Comparison of ENCODE assay signal across 26 cellular contexts in the genomic region with DNA sequence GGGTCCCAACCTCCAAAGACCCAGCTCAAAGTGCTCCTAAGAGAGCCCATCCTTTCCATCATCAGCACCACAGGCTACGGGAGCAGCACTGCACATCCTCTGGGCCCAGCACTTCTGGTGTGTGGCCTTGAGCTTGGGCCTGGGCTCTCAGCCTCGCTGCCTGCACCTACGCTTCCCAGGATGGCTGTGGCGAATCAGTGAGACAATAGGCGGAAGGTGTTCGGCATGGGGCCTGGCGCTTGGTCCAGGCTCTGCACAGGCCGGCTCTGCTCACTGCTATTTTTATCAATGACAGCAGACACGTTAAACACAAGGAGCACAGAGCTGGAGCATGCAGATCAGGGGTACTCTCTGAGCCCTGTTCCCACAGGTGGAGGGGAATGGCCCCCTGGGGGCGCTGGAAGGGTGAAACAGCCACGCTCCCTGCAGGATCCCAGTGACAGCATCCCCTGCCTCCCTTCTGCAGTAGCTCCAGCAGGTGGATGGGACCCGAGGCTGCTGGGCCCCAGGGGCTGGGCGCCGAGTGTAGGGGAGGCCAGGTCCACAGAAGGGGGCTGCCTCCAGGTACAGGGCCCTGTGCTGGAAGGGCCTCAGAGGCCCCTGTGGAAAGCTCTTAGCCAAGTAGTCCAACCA.
DNase-seq lines count a peak whose midpoint lies in the region; ATAC-seq and TF ChIP-seq lines count a peak whose summit lies in the region.
"Had no signal": no experiment of that assay in that cellular context is flagged by ENCODE, and none has a peak within 500 bp of the region (broad histone marks: within the 10 kb centered on the region; RNA-seq: fewer than 3 reads in every experiment).

No MANE protein-coding gene starts in this region.

- H3K36me3 Mint-ChIP-seq in activated naive CD4-positive, alpha-beta T cell treated with anti-CD3 and anti-CD28 coated beads, Interleukin-2, amount 50 U/mL, for 72 hours, result no peaks in the 10 kb centered on the region
- H3K36me3 Mint-ChIP-seq: type B pancreatic cell, WTC11 had no signal

- H3K4me3 ChIP-seq in H7 (ENCODE audit: insufficient read depth, low read depth, low read length), result no peak overlapping the region
- H3K4me3 ChIP-seq in ascending aorta, result no peak overlapping the region
- H3K4me3 ChIP-seq in neuronal stem cell (ENCODE audit: low read length in 2 of 2), result no peak overlapping the region
- H3K4me3 ChIP-seq in mammary epithelial cell (replicated peaks in 1 of 3; ENCODE audit: insufficient read depth in 1 of 3, low read depth in 2 of 3, low read length in 3 of 3), result no peak overlapping the region
- H3K4me3 ChIP-seq: BLaER1 treated with 17β-estradiol and CSF1 and Interleukin-3, amounts not matched to agents 10 nM and 100 nM; lung; neural progenitor cell had no signal

- in situ Hi-C loops in mammary epithelial cell (cut with MboI; ENCODE audit: low sequenced_read_pairs in 2 of 2), result no loop called here

- WGBS in neuronal stem cell (ENCODE audit: extremely low coverage in 2 of 2, insufficient read length in 2 of 2, insufficient replicate concordance in 1 of 2), 2 donors, result no CpG with 5 or more reads among the region's 14 CpGs
- WGBS in mammary epithelial cell (ENCODE audit: low coverage, missing lambda C conversion rate), result 95% methylated on average over 12 of the region's 14 CpGs

- H3K9me3 Mint-ChIP-seq in activated naive CD4-positive, alpha-beta T cell treated with anti-CD3 and anti-CD28 coated beads, Interleukin-2, amount 50 U/mL, for 72 hours, result no peaks in the 10 kb centered on the region
- H3K9me3 Mint-ChIP-seq: IgD-negative memory B cell, neural progenitor cell, type B pancreatic cell, WTC11 had no signal

- no peaks in the 10 kb centered on the region; the same call in 1 of the 2 replicates for H3K36me3 ChIP-seq in H7 (replicated peaks; ENCODE audit: control insufficient read depth, insufficient read depth, low read length)
- peaks cover 25 to 41% of the 10 kb centered on the region in 2 donors for H3K36me3 ChIP-seq in ascending aorta
- peaks cover 29 to 66% of the 10 kb centered on the region in 2 donors for H3K36me3 ChIP-seq in neuronal stem cell (replicated peaks in 1 of 2; ENCODE audit: control insufficient read depth in 2 of 2, insufficient read depth in 2 of 2, low read length in 2 of 2)
- no peaks in the 10 kb centered on the region for H3K36me3 ChIP-seq in mammary epithelial cell (ENCODE audit: insufficient read depth, low read length)
- H3K36me3 ChIP-seq: neural progenitor cell had no signal

- H3K4me2 ChIP-seq in neuronal stem cell (ENCODE audit: insufficient read depth, low read length, poor library complexity, severe bottlenecking) (no peak overlapping the region), mammary epithelial cell (ENCODE audit: insufficient read depth, low read depth, low read length) (no peak overlapping the region)
- H3K4me2 ChIP-seq: neural progenitor cell had no signal

- peak; percentile 64 for ATAC-seq in Right ventricle myocardium superior (ENCODE audit: poor library complexity)
- no peak for ATAC-seq in activated naive CD4-positive, alpha-beta T cell treated with anti-CD3 and anti-CD28 coated beads, Interleukin-2, amount 50 U/mL, for 72 hours
- ATAC-seq: WTC11 had no signal

- no peak overlapping the region for H4K91ac ChIP-seq in neuronal stem cell (ENCODE audit: low read depth, low read length, poor library complexity)

- peak overlapping the region; percentile 27 for H3K18ac ChIP-seq in neuronal stem cell (ENCODE audit: low read length)

- no TSS peak for BruUV-seq in mammary epithelial cell (replicated peaks; lab: Mats Ljungman, UMichigan)

- H3K4ac ChIP-seq in neuronal stem cell (ENCODE audit: low read length), result no peak overlapping the region

- intact Hi-C loops in ascending aorta (cut with DNase I) (no loop called here), Right ventricle myocardium superior (cut with DNase I) (loop anchor here (5.0 kb wide), 1 partner anchor 56 kb away; no protein-coding TSS in a partner anchor), mammary epithelial cell (cut with micrococcal nuclease) (no loop called here)

- H3K9ac ChIP-seq in neuronal stem cell (ENCODE audit: low read depth, low read length, poor library complexity), result no peak overlapping the region
- no peak overlapping the region for H3K9ac ChIP-seq in mammary epithelial cell (ENCODE audit: insufficient read depth, low read length)
- H3K9ac ChIP-seq: BLaER1 treated with 17β-estradiol and CSF1 and Interleukin-3, amounts not matched to agents 10 nM and 100 nM; neural progenitor cell had no signal

- H2AFZ ChIP-seq in neuronal stem cell (ENCODE audit: low read length) (no peak overlapping the region), mammary epithelial cell (ENCODE audit: low read depth, low read length) (no peak overlapping the region)
- H2AFZ ChIP-seq: neural progenitor cell had no signal

- no peaks in the 10 kb centered on the region for H4K20me1 ChIP-seq in mammary epithelial cell (ENCODE audit: insufficient read depth, low read length)

- H3K14ac ChIP-seq in neuronal stem cell (ENCODE audit: low read length), result no peak overlapping the region

- dilution Hi-C loops in mammary epithelial cell (cut with HindIII; ENCODE audit: low sequenced_read_pairs), result no loop called here

- TF ChIP-seq CTCF in ascending aorta (IDR thresholded peaks at IDR 0.05) (no peak), mammary epithelial cell (conservative IDR thresholded peaks at IDR 0.05 in 1 of 2, IDR thresholded peaks at IDR 0.05 in 1 of 2; ENCODE audit: extremely low read depth in 1 of 2, insufficient read depth in 1 of 2, low read depth in 1 of 2, low read length in 2 of 2) (no peak)

- peak overlapping the region; percentile 49 for H3K23ac ChIP-seq in neuronal stem cell (ENCODE audit: low read depth, low read length, poor library complexity)

- peak; percentile 69 for DNase-seq in H7
- DNase-seq in ascending aorta (ENCODE audit: low spot score in 2 of 2), result no peak
- DNase-seq in Right ventricle myocardium superior, result peak; percentile 75
- no peak for DNase-seq in neuronal stem cell (ENCODE audit: low spot score)
- DNase-seq in GM19238 (ENCODE audit: insufficient read length, low spot score), result no peak
- DNase-seq in mammary epithelial cell, result no peak
- DNase-seq in activated naive CD4-positive, alpha-beta T cell treated with anti-CD3 and anti-CD28 coated beads, Interleukin-2, amount 50 U/mL, for 72 hours (ENCODE audit: low spot score in 2 of 2), result no peak
- DNase-seq in DMS114 treated with DMSO at 0.1 percent for 48 hours (lab: John Stamatoyannopoulos, UW; ENCODE audit: unreplicated experiment), result no peak
- DNase-seq: activated naive CD4-positive, alpha-beta T cell treated with Interleukin-2 at 50 U/mL for 16 hours; activated T-cell treated with anti-CD3 and anti-CD28 coated beads, Interleukin-2, amount 50 U/mL, for 1 hour; amniotic stem cell; Caco-2; effector CD4-positive, alpha-beta T cell; foreskin melanocyte; islet precursor cell; MM.1S; NCI-H1436; NCI-H526; T-helper 2 cell had no signal

- no peaks in the 10 kb centered on the region for H3K9me3 ChIP-seq in ascending aorta
- H3K9me3 ChIP-seq in neuronal stem cell (replicated peaks in 1 of 2; ENCODE audit: control insufficient read depth in 2 of 2, insufficient read depth in 1 of 2, low read depth in 1 of 2, low read length in 2 of 2), result no peaks in the 10 kb centered on the region
- no peaks in the 10 kb centered on the region for H3K9me3 ChIP-seq in mammary epithelial cell (replicated peaks; ENCODE audit: insufficient read depth, low read length)
- H3K9me3 ChIP-seq: BLaER1 treated with 17β-estradiol and CSF1 and Interleukin-3, amounts not matched to agents 10 nM and 100 nM; Caco-2 had no signal

- CTCF ChIA-PET in mammary epithelial cell (lab: Charles Lee; ENCODE audit: low non-redundant PET), result no interaction called here

- H3K27ac Mint-ChIP-seq in activated naive CD4-positive, alpha-beta T cell treated with anti-CD3 and anti-CD28 coated beads, Interleukin-2, amount 50 U/mL, for 72 hours, result peak overlapping the region in 1 of 2 donors; percentile 65
- H3K27ac Mint-ChIP-seq: neural progenitor cell, type B pancreatic cell, WTC11 had no signal

- peak overlapping the region; percentile 62 to 89 for H3K27ac ChIP-seq in ascending aorta
- H3K27ac ChIP-seq in neuronal stem cell (replicated peaks; ENCODE audit: low read length), result no peak overlapping the region
- no peak overlapping the region for H3K27ac ChIP-seq in mammary epithelial cell (ENCODE audit: insufficient read depth, low read depth, low read length)
- H3K27ac ChIP-seq: BLaER1 treated with 17β-estradiol and CSF1 and Interleukin-3, amounts not matched to agents 10 nM and 100 nM; HL-60; neural progenitor cell had no signal

- H3K79me1 ChIP-seq in neuronal stem cell (ENCODE audit: low read depth, low read length), result peaks cover 18% of the 10 kb centered on the region

- H4K8ac ChIP-seq in neuronal stem cell (ENCODE audit: low read depth, low read length), result no peak overlapping the region

- H2BK12ac ChIP-seq in neuronal stem cell (ENCODE audit: low read length), result no peak overlapping the region

- no peak overlapping the region for H2BK15ac ChIP-seq in neuronal stem cell (ENCODE audit: low read length)

- H3K27me3 ChIP-seq in H7 (ENCODE audit: control insufficient read depth, insufficient read depth, low read length) (no peaks in the 10 kb centered on the region), ascending aorta (no peaks in the 10 kb centered on the region), neuronal stem cell (ENCODE audit: control insufficient read depth in 3 of 3, insufficient read depth in 3 of 3, low read depth in 1 of 3, low read length in 3 of 3) (no peaks in the 10 kb centered on the region), mammary epithelial cell (ENCODE audit: insufficient read depth, low read length) (no peaks in the 10 kb centered on the region)
- H3K27me3 ChIP-seq: BLaER1 treated with 17β-estradiol and CSF1 and Interleukin-3, amounts not matched to agents 10 nM and 100 nM; neural progenitor cell had no signal

- peaks cover 13 to 53% of the 10 kb centered on the region in 2 donors for H3K4me1 ChIP-seq in ascending aorta
- H3K4me1 ChIP-seq in neuronal stem cell (ENCODE audit: control insufficient read depth in 2 of 2, insufficient read depth in 1 of 2, low read depth in 1 of 2, low read length in 2 of 2), result no peaks in the 10 kb centered on the region
- no peaks in the 10 kb centered on the region for H3K4me1 ChIP-seq in mammary epithelial cell (ENCODE audit: insufficient read depth, low read length)
- H3K4me1 ChIP-seq: Caco-2, neural progenitor cell had no signal

- no peak overlapping the region for H2AK5ac ChIP-seq in neuronal stem cell (ENCODE audit: low read depth, low read length)

- H3K79me2 ChIP-seq in mammary epithelial cell (ENCODE audit: insufficient read depth, low read length), result no peaks in the 10 kb centered on the region

- H2BK5ac ChIP-seq in neuronal stem cell (ENCODE audit: low read length), result no peak overlapping the region

- no peak overlapping the region for H2BK120ac ChIP-seq in neuronal stem cell (ENCODE audit: low read depth, low read length)

Comparison
In these comparisons a context has a peak if more than half of its experiments do, and no peak if none do; other contexts are left out.
1. DNase-seq: peak in H7 (single experiment) and Right ventricle myocardium superior (single experiment); none in ascending aorta (0 of 2), neuronal stem cell (single experiment), GM19238 (single experiment), mammary epithelial cell (single experiment), activated naive CD4-positive, alpha-beta T cell treated with anti-CD3 and anti-CD28 coated beads, Interleukin-2, amount 50 U/mL, for 72 hours (0 of 2) and DMS114 treated with DMSO at 0.1 percent for 48 hours (single experiment).
2. H3K27ac ChIP-seq: peak in ascending aorta (2 of 2); none in neuronal stem cell (single experiment) and mammary epithelial cell (single experiment).